ENCODE assay signal across 20 cellular contexts in the genomic region with DNA sequence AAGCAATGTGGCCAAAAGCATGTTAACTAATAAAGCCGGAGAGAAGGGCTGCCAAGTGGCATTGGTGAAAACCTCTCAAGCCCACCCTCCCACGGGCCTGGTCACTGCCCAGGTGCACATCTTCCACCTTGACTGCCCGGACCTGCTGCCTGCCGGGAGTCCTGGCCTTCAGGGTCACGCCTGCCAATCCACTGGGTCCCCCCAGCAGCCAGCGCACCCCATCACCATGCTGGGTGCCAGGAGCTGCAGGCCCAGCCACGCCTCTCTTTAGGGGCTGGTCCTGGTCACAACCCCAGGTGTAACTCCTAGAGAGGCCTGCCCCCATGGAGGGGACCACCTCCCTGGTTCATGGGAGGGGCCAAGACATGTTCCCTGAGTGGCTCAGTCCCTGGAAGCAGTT.
"Had no signal": no experiment of that assay in that cellular context is flagged by ENCODE, and none has a peak within 500 bp of the region (broad histone marks: within the 10 kb centered on the region; RNA-seq: fewer than 3 reads in every experiment).

No MANE protein-coding gene starts in this region.

- ATAC-seq: left colon; mucosa of descending colon; naive thymus-derived CD8-positive, alpha-beta T cell; pancreas; right cardiac atrium; stimulated activated effector memory CD8-positive, alpha-beta T cell treated with anti-CD3 and anti-CD28 coated beads, Interleukin-12 subunit alpha, Interleukin-12 subunit beta, amount 100 ng/mL, for 72 hours; stimulated activated naive CD8-positive, alpha-beta T cell treated with anti-CD3 and anti-CD28 coated beads, Interleukin-15, Interleukin-2, amounts not matched to agents 100 U/mL and 50 U/mL, for 24 hours had no signal

- H3K4me2 ChIP-seq: neural progenitor cell, smooth muscle cell had no signal

- H3K4me1 ChIP-seq: colonic mucosa, pancreas, testis had no signal

- H3K9ac ChIP-seq: neural progenitor cell had no signal

- H3K9me3 ChIP-seq: colonic mucosa, esophagus squamous epithelium, mucosa of descending colon, pancreas, testis, tibial nerve had no signal

- H3K36me3 ChIP-seq: colonic mucosa, esophagus squamous epithelium, neural progenitor cell, pancreas, tibial nerve had no signal

- H3K27me3 ChIP-seq: colonic mucosa, neural progenitor cell, testis had no signal

- H3K4me3 ChIP-seq: colonic mucosa, esophagus squamous epithelium, mucosa of descending colon, neural progenitor cell, pancreas, smooth muscle cell, testis, tibial nerve had no signal

- H3K27ac ChIP-seq: colonic mucosa, esophagus squamous epithelium, neural progenitor cell, pancreas, testis, tibial nerve had no signal

- DNase-seq: colonic mucosa; dermis blood vessel endothelial cell; esophagus squamous epithelium; foreskin fibroblast; immature natural killer cell; left colon; mammary epithelial cell; mucosa of descending colon; naive thymus-derived CD8-positive, alpha-beta T cell; occipital lobe; stimulated activated CD4-positive, alpha-beta T cell treated with anti-CD3 and anti-CD28 coated beads, Interleukin-4, amount 100 ng/mL, for 1 hour; stimulated activated CD8-positive, alpha-beta memory T cell treated with anti-CD3 and anti-CD28 coated beads, Interleukin-4, amount 100 ng/mL, for 48 hours; stimulated activated naive CD8-positive, alpha-beta T cell treated with anti-CD3 and anti-CD28 coated beads, Interleukin-15, Interleukin-2, amounts not matched to agents 100 U/mL and 50 U/mL, for 24 hours; testis had no signal

- H2AFZ ChIP-seq: neural progenitor cell had no signal
